Comparison of ENCODE assay signal across 8 cellular contexts in genomic region chr7:122887198-122887597, GRCh38. TPM values are rescaled to one million over a fixed set of nuclear protein-coding genes. Genes with fewer than 3 reads are reported as not detected.
A peak's percentile ranks its signal among the peaks of the same experiment; 100 is the strongest.
DNase-seq lines count a peak whose midpoint lies in the region; ATAC-seq and TF ChIP-seq lines count a peak whose summit lies in the region.

No MANE protein-coding gene starts in this region.

- H3K4me3 ChIP-seq in HUES48 (ENCODE audit: low read depth, low read length) = peak overlapping the region; percentile 74
- H3K4me3 ChIP-seq in fibroblast of pulmonary artery (replicated peaks; ENCODE audit: low read depth, low read length) = peak overlapping the region; percentile 74
- peak overlapping the region; percentile 74 for H3K4me3 ChIP-seq in mucosa of stomach (ENCODE audit: low read length)
- H3K4me3 ChIP-seq in uterus = peak overlapping the region; percentile 73 to 82

- H3K9ac ChIP-seq in HUES48 (ENCODE audit: low read depth, low read length) (no peak overlapping the region), mucosa of stomach (ENCODE audit: low read length) (peak overlapping the region; percentile 86)

- TF ChIP-seq POLR2A in uterus (IDR thresholded peaks at IDR 0.05) = peak in 1 of 2 donors; percentile 28

- H3K27ac Mint-ChIP-seq in T-helper 17 cell = no peak overlapping the region

- ATAC-seq in T-helper 17 cell = no peak

- H3K36me3 Mint-ChIP-seq in T-helper 17 cell (ENCODE audit: low read depth) = no peaks in the 10 kb centered on the region

- H3K27me3 ChIP-seq in HUES48 (ENCODE audit: control insufficient read depth, insufficient read depth, low read length) = peaks cover 40% of the 10 kb centered on the region
- H3K27me3 ChIP-seq in mucosa of stomach (ENCODE audit: control insufficient read depth, insufficient read depth, low read length) = no peaks in the 10 kb centered on the region
- no peaks in the 10 kb centered on the region for H3K27me3 ChIP-seq in uterus

- in situ Hi-C loops in Caki2 (cut with HindIII; ENCODE audit: low pct_unique_long_range_greater_than_20kb, low sequenced_read_pairs) = no loop called here

- peak overlapping the region; percentile 46 for H3K4me3 Mint-ChIP-seq in T-helper 17 cell

- no peaks in the 10 kb centered on the region for H3K9me3 ChIP-seq in HUES48 (ENCODE audit: control insufficient read depth, insufficient read depth, low read length)
- no peaks in the 10 kb centered on the region for H3K9me3 ChIP-seq in T-helper 17 cell (ENCODE audit: control insufficient read depth, low read length, poor library complexity, severe bottlenecking)
- no peaks in the 10 kb centered on the region for H3K9me3 ChIP-seq in mucosa of stomach (ENCODE audit: control insufficient read depth, low read length)
- H3K9me3 ChIP-seq in uterus = no peaks in the 10 kb centered on the region

- H3K27me3 Mint-ChIP-seq in T-helper 17 cell = peaks cover 44% of the 10 kb centered on the region

- peak; percentile 59 for DNase-seq in Caki2 (ENCODE audit: low read depth)
- DNase-seq in T-helper 17 cell = no peak
- DNase-seq in fibroblast of pulmonary artery (ENCODE audit: low read depth) = peak; percentile 73
- peak; percentile 64 to 71 for DNase-seq in uterus
- no peak for DNase-seq in germinal center (ENCODE audit: low spot score)
- no peak for DNase-seq in GM19238 (ENCODE audit: insufficient read length, low spot score)

- H3K4me1 ChIP-seq in HUES48 (ENCODE audit: control insufficient read depth, insufficient read depth, low read length) (peaks cover 23% of the 10 kb centered on the region), mucosa of stomach (ENCODE audit: control insufficient read depth, insufficient read depth, low read length) (peaks cover 29% of the 10 kb centered on the region), uterus (peaks cover 4% of the 10 kb centered on the region in 2 donors)

- peak; percentile 40 for TF ChIP-seq CTCF in fibroblast of pulmonary artery (IDR thresholded peaks at IDR 0.05; ENCODE audit: low read length, missing control alignments)
- TF ChIP-seq CTCF in uterus (IDR thresholded peaks at IDR 0.05) = peak; percentile 24 to 31 (median 30)

- H3K27ac ChIP-seq in HUES48 (ENCODE audit: low read depth, low read length) (no peak overlapping the region), uterus (peak overlapping the region; percentile 93 to 99)

- H3K4me1 Mint-ChIP-seq in T-helper 17 cell = no peaks in the 10 kb centered on the region

- intact Hi-C loops in uterus (cut with DNase I; ENCODE audit: low total_unique reads) = no loop called here

- no peaks in the 10 kb centered on the region for H3K36me3 ChIP-seq in HUES48 (ENCODE audit: control insufficient read depth, insufficient read depth, low read length)
- H3K36me3 ChIP-seq in mucosa of stomach (ENCODE audit: control insufficient read depth, insufficient read depth, low read length) = no peaks in the 10 kb centered on the region
- no peaks in the 10 kb centered on the region for H3K36me3 ChIP-seq in uterus

RNA-seq across cellular contexts. Expression of gene CADPS2, which starts 0.9 kb away (rescaled TPM):
- total RNA-seq in Caki2 (2014; rRNA removed; shearing (Covaris generic); ENCODE audit: low replicate concordance) = 6.5 and 8.6 TPM in 2 replicates
- total RNA-seq in T-helper 17 cell (not detected), uterus (100 to 1,000 TPM in 1 of 4 donors, 10 to 100 TPM in 3; 11.5 to 119 (median 36.8) TPM)

Comparison
In these comparisons a context has a peak if more than half of its experiments do, and no peak if none do; other contexts are left out.
1. DNase-seq: peak in Caki2 (single experiment), fibroblast of pulmonary artery (single experiment) and uterus (2 of 2); none in T-helper 17 cell (0 of 3), germinal center (single experiment) and GM19238 (single experiment).
2. Peak in every context shown above with its lines, with median percentiles within 50 percentile points of each other: H3K4me3 ChIP-seq.